ENCODE assay signal across 2 cellular contexts in genomic region chr11:3138178-3139085, GRCh38.
TF ChIP-seq lines count a peak whose summit lies in the region.

No MANE protein-coding gene starts in this region.

TF ChIP-seq in GM23338, 12 proteins besides CTCF, POLR2A, EP300 and RAD21 (continued from another document):
- no peak for TF ChIP-seq REST (IDR thresholded peaks at IDR 0.05; ENCODE audit: unreplicated experiment)
- TF ChIP-seq ZNF331 (CRISPR knock-in tag; IDR thresholded peaks at IDR 0.05; ENCODE audit: low read depth): no peak
- TF ChIP-seq EZH2phosphoT487 (IDR thresholded peaks at IDR 0.05; ENCODE audit: unreplicated experiment): no peak
- no peak for TF ChIP-seq NANOG (IDR thresholded peaks at IDR 0.05; ENCODE audit: borderline replicate concordance)
- TF ChIP-seq ZNF462 (CRISPR knock-in tag; IDR thresholded peaks at IDR 0.05): no peak
- no peak for TF ChIP-seq EZH2 (IDR thresholded peaks at IDR 0.05; ENCODE audit: low read depth, unreplicated experiment)
TF ChIP-seq in GM23338: peak in this region for 0.

TF ChIP-seq in WTC11, 78 proteins besides CTCF, POLR2A, EP300 and RAD21 (continued from another document):
- no peak for TF ChIP-seq ATF6 (CRISPR knock-in tag; IDR thresholded peaks at IDR 0.05)
- TF ChIP-seq ZNF396 (CRISPR knock-in tag; IDR thresholded peaks at IDR 0.05; ENCODE audit: borderline replicate concordance): no peak
- no peak for TF ChIP-seq AFF4 (CRISPR knock-in tag; IDR thresholded peaks at IDR 0.05; ENCODE audit: borderline replicate concordance)
- TF ChIP-seq FOXP4 (CRISPR knock-in tag; IDR thresholded peaks at IDR 0.05): no peak
- TF ChIP-seq ZMAT4 (CRISPR knock-in tag; IDR thresholded peaks at IDR 0.05): no peak
- TF ChIP-seq ETV6 (CRISPR knock-in tag; IDR thresholded peaks at IDR 0.05): no peak
- no peak for TF ChIP-seq USF2 (CRISPR knock-in tag; IDR thresholded peaks at IDR 0.05)
- TF ChIP-seq ZNF317 (CRISPR knock-in tag; IDR thresholded peaks at IDR 0.05; ENCODE audit: borderline replicate concordance, low read depth): no peak
- no peak for TF ChIP-seq CBFB (CRISPR knock-in tag; IDR thresholded peaks at IDR 0.05; ENCODE audit: low read depth)
- no peak for TF ChIP-seq ZNF423 (CRISPR knock-in tag; IDR thresholded peaks at IDR 0.05)
- no peak for TF ChIP-seq SP1 (CRISPR knock-in tag; conservative IDR thresholded peaks at IDR 0.05)
- no peak for TF ChIP-seq NR2C2 (CRISPR knock-in tag; IDR thresholded peaks at IDR 0.05)
- TF ChIP-seq MYBL2 (CRISPR knock-in tag; IDR thresholded peaks at IDR 0.05): no peak
